ENCODE assay signal across 1 cellular context in genomic region chrX:15761564-15762191, GRCh38.
TF ChIP-seq lines count a peak whose summit lies in the region.

No MANE protein-coding gene starts in this region.

TF ChIP-seq in endothelial cell of umbilical vein, 7 proteins besides CTCF, POLR2A, EP300 and RAD21 (continued from another document):
- TF ChIP-seq MYC (IDR thresholded peaks at IDR 0.05; ENCODE audit: low read depth, low read length) = no peak
- no peak for TF ChIP-seq EZH2 (IDR thresholded peaks at IDR 0.05; ENCODE audit: borderline replicate concordance, low read depth, low read length, severe bottlenecking)
- TF ChIP-seq POLR2AphosphoS5 (IDR thresholded peaks at IDR 0.05; ENCODE audit: insufficient read depth, low read depth, low read length) = no peak
- no peak for TF ChIP-seq GATA2 (IDR thresholded peaks at IDR 0.05; ENCODE audit: insufficient read depth, insufficient read length, low read depth, low read length)
- TF ChIP-seq JUN (IDR thresholded peaks at IDR 0.05; ENCODE audit: borderline replicate concordance, insufficient read depth, insufficient read length, low read depth) = no peak
